ENCODE assay signal across 34 cellular contexts in the genomic region with DNA sequence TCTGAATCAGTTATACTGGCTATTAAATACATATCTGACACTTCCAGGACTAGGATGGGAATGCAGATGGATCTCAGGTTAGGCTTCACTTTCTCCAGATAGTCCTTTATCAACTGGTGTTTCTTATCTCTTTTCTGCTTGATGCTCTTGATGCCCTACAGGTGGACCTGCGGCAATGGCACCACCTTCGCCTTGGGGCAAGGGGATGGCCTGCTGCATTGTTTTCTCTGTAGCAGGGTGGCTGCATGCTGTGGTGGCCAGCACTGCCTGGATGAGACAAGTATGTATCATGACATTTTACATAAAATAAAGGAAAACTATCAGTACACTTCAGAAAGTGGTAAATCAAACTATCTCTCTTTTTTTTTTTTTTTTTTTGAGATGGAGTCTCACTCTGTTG.
"Had no signal": no experiment of that assay in that cellular context is flagged by ENCODE, and none has a peak within 500 bp of the region (broad histone marks: within the 10 kb centered on the region; RNA-seq: fewer than 3 reads in every experiment).

No MANE protein-coding gene starts in this region.

- H3K4me3 ChIP-seq: MG63 had no signal

- H3K9me3 ChIP-seq: MG63 had no signal

- DNase-seq: Karpas-422, Kasumi-1, MG63, MM.1S, MV-4-11, NCI-H1048, NCI-H1092, NCI-H1092 treated with DMSO at 0.1 percent for 48 hours, NCI-H1105, NCI-H1105 treated with DMSO at 0.1 percent for 48 hours, NCI-H1417, NCI-H1417 treated with DMSO at 0.1 percent for 48 hours, NCI-H1436, NCI-H1436 treated with DMSO at 0.1 percent for 48 hours, NCI-H146, NCI-H1694, NCI-H1694 treated with DMSO at 0.1 percent for 48 hours, NCI-H187 treated with DMSO at 0.1 percent for 48 hours, NCI-H1930, NCI-H2029, NCI-H2029 treated with DMSO at 0.1 percent for 48 hours, NCI-H2081, NCI-H2081 treated with DMSO at 0.1 percent for 48 hours, NCI-H2107, NCI-H2171, NCI-H2171 treated with DMSO at 0.1 percent for 48 hours, NCI-H2227 treated with DMSO at 0.1 percent for 48 hours, NCI-H226, NCI-H345, NCI-H446, NCI-H446 treated with DMSO at 0.1 percent for 48 hours, NCI-H510A, NCI-H510A treated with DMSO at 0.1 percent for 48 hours had no signal

- H3K27ac ChIP-seq: KMS-11 had no signal

- H3K36me3 ChIP-seq: MG63 had no signal

- H3K27me3 ChIP-seq: MG63 had no signal

- H3K9ac ChIP-seq: KMS-11 had no signal

- H3K4me2 ChIP-seq: KMS-11 had no signal
